ENCODE assay signal across 1 cellular context in the genomic region with DNA sequence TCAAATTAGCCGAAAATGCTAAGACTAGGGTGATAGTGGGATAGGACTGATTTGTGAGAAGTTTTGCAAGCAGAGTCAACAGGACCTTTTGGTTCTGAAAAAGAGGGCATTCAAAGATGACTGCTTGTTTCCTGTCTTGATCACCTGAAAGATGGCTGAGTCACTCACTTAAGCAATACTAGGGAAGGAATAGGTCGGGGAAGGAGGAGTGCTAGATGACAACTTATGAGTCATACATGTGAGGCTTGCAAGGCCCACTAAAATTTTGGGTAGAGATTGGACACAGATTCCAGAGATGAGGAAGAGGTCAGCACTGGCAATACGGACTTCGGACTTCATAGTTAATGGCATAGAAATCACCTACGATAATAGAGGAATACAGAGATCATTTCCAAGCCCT.
TF ChIP-seq lines count a peak whose summit lies in the region.

No MANE protein-coding gene starts in this region.

TF ChIP-seq in HCT116, 20 proteins besides CTCF, POLR2A, EP300 and RAD21 (continued from another document):
- TF ChIP-seq, protein P1, sequence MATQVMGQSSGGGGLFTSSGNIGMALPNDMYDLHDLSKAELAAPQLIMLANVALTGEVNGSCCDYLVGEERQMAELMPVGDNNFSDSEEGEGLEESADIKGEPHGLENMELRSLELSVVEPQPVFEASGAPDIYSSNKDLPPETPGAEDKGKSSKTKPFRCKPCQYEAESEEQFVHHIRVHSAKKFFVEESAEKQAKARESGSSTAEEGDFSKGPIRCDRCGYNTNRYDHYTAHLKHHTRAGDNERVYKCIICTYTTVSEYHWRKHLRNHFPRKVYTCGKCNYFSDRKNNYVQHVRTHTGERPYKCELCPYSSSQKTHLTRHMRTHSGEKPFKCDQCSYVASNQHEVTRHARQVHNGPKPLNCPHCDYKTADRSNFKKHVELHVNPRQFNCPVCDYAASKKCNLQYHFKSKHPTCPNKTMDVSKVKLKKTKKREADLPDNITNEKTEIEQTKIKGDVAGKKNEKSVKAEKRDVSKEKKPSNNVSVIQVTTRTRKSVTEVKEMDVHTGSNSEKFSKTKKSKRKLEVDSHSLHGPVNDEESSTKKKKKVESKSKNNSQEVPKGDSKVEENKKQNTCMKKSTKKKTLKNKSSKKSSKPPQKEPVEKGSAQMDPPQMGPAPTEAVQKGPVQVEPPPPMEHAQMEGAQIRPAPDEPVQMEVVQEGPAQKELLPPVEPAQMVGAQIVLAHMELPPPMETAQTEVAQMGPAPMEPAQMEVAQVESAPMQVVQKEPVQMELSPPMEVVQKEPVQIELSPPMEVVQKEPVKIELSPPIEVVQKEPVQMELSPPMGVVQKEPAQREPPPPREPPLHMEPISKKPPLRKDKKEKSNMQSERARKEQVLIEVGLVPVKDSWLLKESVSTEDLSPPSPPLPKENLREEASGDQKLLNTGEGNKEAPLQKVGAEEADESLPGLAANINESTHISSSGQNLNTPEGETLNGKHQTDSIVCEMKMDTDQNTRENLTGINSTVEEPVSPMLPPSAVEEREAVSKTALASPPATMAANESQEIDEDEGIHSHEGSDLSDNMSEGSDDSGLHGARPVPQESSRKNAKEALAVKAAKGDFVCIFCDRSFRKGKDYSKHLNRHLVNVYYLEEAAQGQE (IDR thresholded peaks at IDR 0.05; ENCODE audit: low read depth) = no peak
- TF ChIP-seq, protein P2, sequence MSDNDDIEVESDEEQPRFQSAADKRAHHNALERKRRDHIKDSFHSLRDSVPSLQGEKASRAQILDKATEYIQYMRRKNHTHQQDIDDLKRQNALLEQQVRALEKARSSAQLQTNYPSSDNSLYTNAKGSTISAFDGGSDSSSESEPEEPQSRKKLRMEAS (IDR thresholded peaks at IDR 0.05) = peak; percentile 64
- TF ChIP-seq ELF1 (IDR thresholded peaks at IDR 0.05; ENCODE audit: borderline replicate concordance, low read depth) (peak; percentile 25; the same call in 1 of the 2 replicates), EZH2 (IDR thresholded peaks at IDR 0.05) (no peak), SRF (IDR thresholded peaks at IDR 0.05; ENCODE audit: low read depth) (peak; percentile 82), SP1 (IDR thresholded peaks at IDR 0.05; ENCODE audit: low read depth) (peak; percentile 94), CBX3 (IDR thresholded peaks at IDR 0.05; ENCODE audit: low read depth) (peak; percentile 99), POLR2AphosphoS5 (IDR thresholded peaks at IDR 0.05; ENCODE audit: low read depth, low read length) (peak; percentile 62), JUND (IDR thresholded peaks at IDR 0.05) (peak; percentile 99), EGR1 (IDR thresholded peaks at IDR 0.05; ENCODE audit: low read depth) (0 out of 2 replicates have a peak, but pooled peaks have one; percentile 35), ZFX (IDR thresholded peaks at IDR 0.05) (no peak), TCF7L2 (IDR thresholded peaks at IDR 0.05; ENCODE audit: borderline replicate concordance, extremely low read depth, insufficient read depth, insufficient read length) (peak; percentile 24), ZNF274 (IDR thresholded peaks at IDR 0.05; ENCODE audit: low read depth, low read length) (no peak)
- TF ChIP-seq, protein P3, sequence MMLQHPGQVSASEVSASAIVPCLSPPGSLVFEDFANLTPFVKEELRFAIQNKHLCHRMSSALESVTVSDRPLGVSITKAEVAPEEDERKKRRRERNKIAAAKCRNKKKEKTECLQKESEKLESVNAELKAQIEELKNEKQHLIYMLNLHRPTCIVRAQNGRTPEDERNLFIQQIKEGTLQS (IDR thresholded peaks at IDR 0.05) = peak; percentile 82
- TF ChIP-seq, protein P4, sequence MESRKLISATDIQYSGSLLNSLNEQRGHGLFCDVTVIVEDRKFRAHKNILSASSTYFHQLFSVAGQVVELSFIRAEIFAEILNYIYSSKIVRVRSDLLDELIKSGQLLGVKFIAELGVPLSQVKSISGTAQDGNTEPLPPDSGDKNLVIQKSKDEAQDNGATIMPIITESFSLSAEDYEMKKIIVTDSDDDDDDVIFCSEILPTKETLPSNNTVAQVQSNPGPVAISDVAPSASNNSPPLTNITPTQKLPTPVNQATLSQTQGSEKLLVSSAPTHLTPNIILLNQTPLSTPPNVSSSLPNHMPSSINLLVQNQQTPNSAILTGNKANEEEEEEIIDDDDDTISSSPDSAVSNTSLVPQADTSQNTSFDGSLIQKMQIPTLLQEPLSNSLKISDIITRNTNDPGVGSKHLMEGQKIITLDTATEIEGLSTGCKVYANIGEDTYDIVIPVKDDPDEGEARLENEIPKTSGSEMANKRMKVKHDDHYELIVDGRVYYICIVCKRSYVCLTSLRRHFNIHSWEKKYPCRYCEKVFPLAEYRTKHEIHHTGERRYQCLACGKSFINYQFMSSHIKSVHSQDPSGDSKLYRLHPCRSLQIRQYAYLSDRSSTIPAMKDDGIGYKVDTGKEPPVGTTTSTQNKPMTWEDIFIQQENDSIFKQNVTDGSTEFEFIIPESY (IDR thresholded peaks at IDR 0.05; ENCODE audit: extremely low read depth, insufficient replicate concordance, low read length) = no peak
